ENCODE assay signal across 9 cellular contexts in genomic region chr20:17558154-17558940, GRCh38.
DNase-seq lines count a peak whose midpoint lies in the region; TF ChIP-seq lines count a peak whose summit lies in the region.
"Had no signal": no experiment of that assay in that cellular context is flagged by ENCODE, and none has a peak within 500 bp of the region (broad histone marks: within the 10 kb centered on the region; RNA-seq: fewer than 3 reads in every experiment).

No MANE protein-coding gene starts in this region.

- no peaks in the 10 kb centered on the region for H3K36me3 ChIP-seq in stomach smooth muscle (ENCODE audit: control insufficient read depth in 2 of 2, insufficient read depth in 2 of 2, low read length in 2 of 2)
- H3K36me3 ChIP-seq: BLaER1 had no signal

- peak overlapping the region; percentile 49 to 80 for H3K9ac ChIP-seq in stomach smooth muscle (ENCODE audit: low read length in 2 of 2)
- H3K9ac ChIP-seq: BLaER1 had no signal

- peak overlapping the region; percentile 18 for H3K4me3 ChIP-seq in astrocyte of the cerebellum (ENCODE audit: low read depth, low read length)
- peak overlapping the region in 1 of 2 donors; percentile 52 for H3K4me3 ChIP-seq in stomach smooth muscle (ENCODE audit: low read length in 2 of 2)
- H3K4me3 ChIP-seq: BLaER1 had no signal

- peak overlapping the region; percentile 98 for H3K27ac ChIP-seq in stomach smooth muscle (ENCODE audit: low read length)
- H3K27ac ChIP-seq: BLaER1 had no signal

- H3K27me3 ChIP-seq in stomach smooth muscle (ENCODE audit: control insufficient read depth in 1 of 2, insufficient read depth in 2 of 2, low read length in 2 of 2): no peaks in the 10 kb centered on the region
- H3K27me3 ChIP-seq: BLaER1 had no signal

- TF ChIP-seq CTCF in astrocyte of the cerebellum (IDR thresholded peaks at IDR 0.05; ENCODE audit: low read depth, low read length, missing control alignments): no peak

- H3K9me3 ChIP-seq in stomach smooth muscle (ENCODE audit: control insufficient read depth in 2 of 2, low read length in 2 of 2): no peaks in the 10 kb centered on the region
- H3K9me3 ChIP-seq: BLaER1 had no signal

- H3K4me1 ChIP-seq in stomach smooth muscle (ENCODE audit: control insufficient read depth, insufficient read depth, low read length): peaks cover 50% of the 10 kb centered on the region
- H3K4me1 ChIP-seq: BLaER1 had no signal

- in situ Hi-C loops in astrocyte of the cerebellum (cut with HindIII; ENCODE audit: low sequenced_read_pairs): no loop called here

- DNase-seq in NCI-H1417 (lab: John Stamatoyannopoulos, UW) (peak in 2 of 3 experiments; percentile 34 to 41), NCI-H1417 treated with DMSO at 0.1 percent for 48 hours (lab: John Stamatoyannopoulos, UW) (no peak), NCI-H510A treated with DMSO at 0.1 percent for 48 hours (lab: John Stamatoyannopoulos, UW) (peak; percentile 77), astrocyte of the cerebellum (ENCODE audit: low read depth) (no peak), islet precursor cell (peak; percentile 93), NCI-H146 treated with DMSO at 0.1 percent for 48 hours (lab: John Stamatoyannopoulos, UW; ENCODE audit: unreplicated experiment) (no peak), NCI-H128 (lab: John Stamatoyannopoulos, UW; ENCODE audit: unreplicated experiment) (no peak)

Comparison
In these comparisons a context has a peak if more than half of its experiments do, and no peak if none do; other contexts are left out.
1. DNase-seq: peak in NCI-H1417 (2 of 3), NCI-H510A treated with DMSO at 0.1 percent for 48 hours (single experiment) and islet precursor cell (single experiment); none in NCI-H1417 treated with DMSO at 0.1 percent for 48 hours (single experiment), astrocyte of the cerebellum (single experiment), NCI-H146 treated with DMSO at 0.1 percent for 48 hours (single experiment) and NCI-H128 (single experiment).